ENCODE assay signal across 17 cellular contexts in genomic region chr16:1597154-1597553, GRCh38. TPM values are rescaled to one million over a fixed set of nuclear protein-coding genes. Genes with fewer than 3 reads are reported as not detected.
DNase-seq lines count a peak whose midpoint lies in the region; ATAC-seq, FAIRE-seq and TF ChIP-seq lines count a peak whose summit lies in the region.
"Had no signal": no experiment of that assay in that cellular context is flagged by ENCODE, and none has a peak within 500 bp of the region (broad histone marks: within the 10 kb centered on the region; RNA-seq: fewer than 3 reads in every experiment).

No MANE protein-coding gene starts in this region.

- peak overlapping the region; percentile 35 for H3K23ac ChIP-seq in neuronal stem cell (ENCODE audit: low read depth, low read length, poor library complexity)

- H3K27me3 ChIP-seq in Panc1 (ENCODE audit: control insufficient read depth, insufficient read depth, low read length) (no peaks in the 10 kb centered on the region), HepG2 (ENCODE audit: control insufficient read depth in 1 of 2, insufficient read depth in 2 of 2, low read length in 2 of 2) (no peaks in the 10 kb centered on the region; a peak in 1 of 5 replicates), neuronal stem cell (ENCODE audit: control insufficient read depth in 3 of 3, insufficient read depth in 3 of 3, low read depth in 1 of 3, low read length in 3 of 3) (no peaks in the 10 kb centered on the region), uterus (no peaks in the 10 kb centered on the region)
- H3K27me3 ChIP-seq in CD4-positive, alpha-beta T cell (ENCODE audit: control insufficient read depth, insufficient read depth, low read length), result no peaks in the 10 kb centered on the region

- H3K36me3 ChIP-seq in Panc1 (ENCODE audit: control insufficient read depth, insufficient read depth, low read length), result no peaks in the 10 kb centered on the region
- peaks cover 4 to 11% of the 10 kb centered on the region in 2 experiments; a peak in 2 of 5 replicates for H3K36me3 ChIP-seq in HepG2 (replicated peaks in 1 of 2; ENCODE audit: control insufficient read depth in 1 of 2, insufficient read depth in 2 of 2, low read length in 2 of 2)
- peaks cover 21 to 65% of the 10 kb centered on the region in 2 donors for H3K36me3 ChIP-seq in neuronal stem cell (replicated peaks in 1 of 2; ENCODE audit: control insufficient read depth in 2 of 2, insufficient read depth in 2 of 2, low read length in 2 of 2)
- H3K36me3 ChIP-seq in uterus, result no peaks in the 10 kb centered on the region
- H3K36me3 ChIP-seq: HAP-1 had no signal

- TF ChIP-seq CTCF in Panc1 (IDR thresholded peaks at IDR 0.05) (no peak), HepG2 (CRISPR knock-in tag; IDR thresholded peaks at IDR 0.05) (no peak), uterus (IDR thresholded peaks at IDR 0.05) (no peak)
- TF ChIP-seq CTCF in CD4-positive, alpha-beta T cell (IDR thresholded peaks at IDR 0.05), result no peak

- TF ChIP-seq POLR2A in HepG2 (IDR thresholded peaks at IDR 0.05; ENCODE audit: insufficient read depth in 1 of 2, low read depth in 2 of 2, low read length in 2 of 2) (no peak), uterus (IDR thresholded peaks at IDR 0.05) (no peak)

- no peak overlapping the region for H3K27ac Mint-ChIP-seq in CD4-positive, alpha-beta T cell
- H3K27ac Mint-ChIP-seq: CD4-positive, alpha-beta memory T cell had no signal

- H2AK5ac ChIP-seq in neuronal stem cell (ENCODE audit: low read depth, low read length), result no peak overlapping the region

- H3K9me3 Mint-ChIP-seq in CD4-positive, alpha-beta T cell, result no peaks in the 10 kb centered on the region
- H3K9me3 Mint-ChIP-seq: CD4-positive, alpha-beta memory T cell had no signal

- no peaks in the 10 kb centered on the region for H4K20me1 ChIP-seq in HepG2 (ENCODE audit: insufficient read depth, low read length)

- TF ChIP-seq EP300 in HepG2 (IDR thresholded peaks at IDR 0.05; ENCODE audit: low read depth in 2 of 2, low read length in 2 of 2) (no peak), HepG2 (CRISPR knock-in tag; IDR thresholded peaks at IDR 0.05; ENCODE audit: borderline replicate concordance) (no peak)

- H3K4me3 ChIP-seq in Panc1 (ENCODE audit: low read depth in 2 of 2, low read length in 2 of 2) (no peak overlapping the region), HepG2 (replicated peaks in 1 of 3; ENCODE audit: insufficient read depth in 1 of 3, low read depth in 2 of 3, low read length in 3 of 3) (no peak overlapping the region), neuronal stem cell (ENCODE audit: low read length in 2 of 2) (no peak overlapping the region), uterus (no peak overlapping the region)
- H3K4me3 ChIP-seq: GM12878, GM23248, HAP-1 had no signal

- no peak overlapping the region for H2BK5ac ChIP-seq in neuronal stem cell (ENCODE audit: low read length)

- H3K4me3 Mint-ChIP-seq in CD4-positive, alpha-beta T cell, result no peak overlapping the region
- H3K4me3 Mint-ChIP-seq: CD4-positive, alpha-beta memory T cell had no signal

- no peak overlapping the region for H3K14ac ChIP-seq in neuronal stem cell (ENCODE audit: low read length)

- H2BK12ac ChIP-seq in neuronal stem cell (ENCODE audit: low read length), result no peak overlapping the region

- DNase-seq in Panc1 (ENCODE audit: low read depth, low spot score) (no peak), HepG2 (ENCODE audit: low spot score) (no peak), neuronal stem cell (ENCODE audit: low spot score) (no peak), uterus (no peak), DMS53 (lab: John Stamatoyannopoulos, UW) (no peak), cerebellar nuclear complex (lab: John Stamatoyannopoulos, UW) (no peak)
- DNase-seq in CD4-positive, alpha-beta T cell, result no peak
- DNase-seq: ACHN; CD4-positive, alpha-beta memory T cell; DMS153; DMS79 treated with DMSO at 0.1 percent for 48 hours; GF-D8; GM23248 had no signal

- in situ Hi-C loops in Panc1 (cut with HindIII; ENCODE audit: low pct_unique_long_range_greater_than_20kb, low sequenced_read_pairs), result no loop called here
- in situ Hi-C loops in HepG2 (cut with HindIII; ENCODE audit: extremely low pct_ligation_motif_present, low pct_unique_long_range_greater_than_20kb), result no loop called here

- no peaks in the 10 kb centered on the region for H3K4me1 ChIP-seq in Panc1 (ENCODE audit: control insufficient read depth, insufficient read depth, low read length)
- peaks cover 23% of the 10 kb centered on the region for H3K4me1 ChIP-seq in HepG2 (ENCODE audit: insufficient read depth, low read length)
- no peaks in the 10 kb centered on the region for H3K4me1 ChIP-seq in neuronal stem cell (ENCODE audit: control insufficient read depth in 2 of 2, insufficient read depth in 1 of 2, low read depth in 1 of 2, low read length in 2 of 2)
- H3K4me1 ChIP-seq in uterus, result no peaks in the 10 kb centered on the region
- H3K4me1 ChIP-seq: HAP-1 had no signal

- BruUV-seq in Panc1 (replicated peaks; lab: Mats Ljungman, UMichigan) (no TSS peak), HepG2 (replicated peaks; lab: Mats Ljungman, UMichigan) (no TSS peak)

- H3K27me3 Mint-ChIP-seq in CD4-positive, alpha-beta T cell, result no peaks in the 10 kb centered on the region
- H3K27me3 Mint-ChIP-seq: CD4-positive, alpha-beta memory T cell had no signal

- H2AFZ ChIP-seq in HepG2 (ENCODE audit: low read length), result no peak overlapping the region
- H2AFZ ChIP-seq in neuronal stem cell (ENCODE audit: low read length), result no peak overlapping the region
- H2AFZ ChIP-seq: GM23248 had no signal

- H2BK120ac ChIP-seq in neuronal stem cell (ENCODE audit: low read depth, low read length), result no peak overlapping the region

- H3K18ac ChIP-seq in neuronal stem cell (ENCODE audit: low read length), result no peak overlapping the region

- no peak for FAIRE-seq in HepG2 (lab: Jason Lieb, UNC)
- FAIRE-seq: GM12878, GM19239 had no signal

- POLR2A ChIA-PET in Panc1 (lab: Charles Lee), result no interaction called here
- POLR2A ChIA-PET in HepG2 (lab: Yijun Ruan, JAX), result no interaction called here
- POLR2A ChIA-PET in CD4-positive, alpha-beta T cell (lab: Charles Lee), result no interaction called here

- no peak for TF ChIP-seq RAD21 in HepG2 (CRISPR knock-in tag; IDR thresholded peaks at IDR 0.05)

- no peak overlapping the region for H2BK15ac ChIP-seq in neuronal stem cell (ENCODE audit: low read length)

- peaks cover 5% of the 10 kb centered on the region for H3K79me1 ChIP-seq in neuronal stem cell (ENCODE audit: low read depth, low read length)

- H3K4ac ChIP-seq in neuronal stem cell (ENCODE audit: low read length), result no peak overlapping the region

- no peak overlapping the region for H3K4me2 ChIP-seq in HepG2 (ENCODE audit: low read depth, low read length)
- no peak overlapping the region for H3K4me2 ChIP-seq in neuronal stem cell (ENCODE audit: insufficient read depth, low read length, poor library complexity, severe bottlenecking)

- no peak overlapping the region for H4K91ac ChIP-seq in neuronal stem cell (ENCODE audit: low read depth, low read length, poor library complexity)

- ATAC-seq in Panc1, result 0 out of 2 replicates have a peak, but pooled peaks have one; percentile 53
- ATAC-seq in HepG2, result peak; percentile 83
- ATAC-seq in CD4-positive, alpha-beta T cell (ENCODE audit: poor library complexity), result no peak
- ATAC-seq: GM12878 had no signal

- H3K9me3 ChIP-seq in Panc1 (ENCODE audit: control insufficient read depth, insufficient read depth, low read depth, low read length) (no peaks in the 10 kb centered on the region), HepG2 (ENCODE audit: low read length) (no peaks in the 10 kb centered on the region), neuronal stem cell (replicated peaks in 1 of 2; ENCODE audit: control insufficient read depth in 2 of 2, insufficient read depth in 1 of 2, low read depth in 1 of 2, low read length in 2 of 2) (peaks cover 0 to 6% of the 10 kb centered on the region in 2 donors), uterus (no peaks in the 10 kb centered on the region)
- no peaks in the 10 kb centered on the region for H3K9me3 ChIP-seq in CD4-positive, alpha-beta T cell (ENCODE audit: control insufficient read depth, low read length)
- H3K9me3 ChIP-seq: HAP-1 had no signal

- intact Hi-C loops in Panc1 (cut with micrococcal nuclease; ENCODE audit: unreplicated experiment), result no loop called here
- intact Hi-C loops in HepG2 (cut with micrococcal nuclease; ENCODE audit: unreplicated experiment), result no loop called here
- intact Hi-C loops in CD4-positive, alpha-beta T cell (cut with DNase I, micrococcal nuclease), result no loop called here
- intact Hi-C loops in uterus (cut with DNase I; ENCODE audit: low total_unique reads), result no loop called here

- no peaks in the 10 kb centered on the region for H3K4me1 Mint-ChIP-seq in CD4-positive, alpha-beta T cell (ENCODE audit: low read depth)
- H3K4me1 Mint-ChIP-seq: CD4-positive, alpha-beta memory T cell had no signal

- H4K8ac ChIP-seq in neuronal stem cell (ENCODE audit: low read depth, low read length), result no peak overlapping the region

- CTCF ChIA-PET in Panc1 (lab: Charles Lee), result no interaction called here
- CTCF ChIA-PET in HepG2 (lab: Yijun Ruan, JAX; ENCODE audit: low intra/inter-chr PET ratio, low total read pairs), result no interaction called here
- CTCF ChIA-PET in CD4-positive, alpha-beta T cell (lab: Charles Lee), result no interaction called here

- H3K27ac ChIP-seq in Panc1 (ENCODE audit: low read length), result no peak overlapping the region
- no peak overlapping the region for H3K27ac ChIP-seq in HepG2 (ENCODE audit: extremely low read length, insufficient read depth, low read length)
- H3K27ac ChIP-seq in neuronal stem cell (replicated peaks; ENCODE audit: low read length), result no peak overlapping the region
- no peak overlapping the region for H3K27ac ChIP-seq in CD4-positive, alpha-beta T cell (ENCODE audit: low read depth, low read length)
- no peak overlapping the region for H3K27ac ChIP-seq in uterus
- H3K27ac ChIP-seq: C4-2B, GM23248 had no signal

- no peaks in the 10 kb centered on the region for H3K79me2 ChIP-seq in HepG2 (ENCODE audit: insufficient read depth, low read length)

- H3K9ac ChIP-seq in HepG2 (ENCODE audit: insufficient read depth, low read depth, low read length) (no peak overlapping the region), neuronal stem cell (ENCODE audit: low read depth, low read length, poor library complexity) (no peak overlapping the region)
- H3K9ac ChIP-seq: GM23248 had no signal

- no peaks in the 10 kb centered on the region for H3K36me3 Mint-ChIP-seq in CD4-positive, alpha-beta T cell (ENCODE audit: low read depth)

- 65% methylated on average over 8 of the region's 13 CpGs for WGBS in HepG2 (ENCODE audit: low lambda C conversion rate)
- WGBS in neuronal stem cell (ENCODE audit: extremely low coverage in 2 of 2, insufficient read length in 2 of 2, insufficient replicate concordance in 1 of 2), 2 donors, result no CpG with 5 or more reads among the region's 13 CpGs

RNA-seq across cellular contexts. Expression of gene IFT140, which starts 14.7 kb away (rescaled TPM):
- total RNA-seq in Panc1 (2021; ENCODE audit: unreplicated experiment) (25.5 TPM), HepG2 (2016; rRNA removed; fragmentation: Illumina TruSeq; extraction: Trizol) (7.8 and 9.5 TPM in 2 replicates), uterus (10 to 100 TPM in 3 of 4 donors, 1 to 10 TPM in 1; 6.2 to 68.2 (median 34.1) TPM)
- 29.3 TPM for polyA plus RNA-seq in Panc1 (2012; ENCODE audit: insufficient read length)
- 2.3 and 2.6 TPM in 2 replicates for total RNA-seq in HepG2 (2016; cell fraction: cytosol; rRNA removed; fragmentation: Illumina TruSeq; extraction: Trizol; ENCODE audit: low read depth)
- total RNA-seq in HepG2 (2016; cell fraction: insoluble cytoplasmic fraction; rRNA removed; fragmentation: Illumina TruSeq; extraction: Trizol), result 7.1 and 10.5 TPM in 2 replicates
- total RNA-seq in HepG2 (2016; cell fraction: membrane; rRNA removed; fragmentation: Illumina TruSeq; extraction: Trizol), result 3.8 TPM in 2 replicates
- total RNA-seq in HepG2 (2016; cell fraction: nucleus; rRNA removed; fragmentation: Illumina TruSeq; extraction: Trizol), result 11.8 and 12.8 TPM in 2 replicates
- 5.8 and 7.0 TPM in 2 replicates for polyA plus RNA-seq in HepG2 (2011; rRNA removed)
- 2.9 and 4.1 TPM in 2 replicates for polyA plus RNA-seq in HepG2 (2011; cell fraction: cytosol; rRNA removed)
- 37.4 and 49.4 TPM in 2 replicates for polyA plus RNA-seq in HepG2 (2011; cell fraction: nucleus; rRNA removed)
- 6.3 and 6.8 TPM in 2 replicates for polyA plus RNA-seq in HepG2 (2012)
- 0.67 and 0.86 TPM in 2 replicates for polyA plus RNA-seq in HepG2 (2016; cell fraction: cytosol; fragmentation: Illumina TruSeq; extraction: Trizol; ENCODE audit: low read depth)
- polyA plus RNA-seq in HepG2 (2016; cell fraction: insoluble cytoplasmic fraction; fragmentation: Illumina TruSeq; extraction: Trizol; ENCODE audit: low read depth), result 3.7 and 5.8 TPM in 2 replicates
- 1.1 and 1.2 TPM in 2 replicates for polyA plus RNA-seq in HepG2 (2016; cell fraction: membrane; fragmentation: Illumina TruSeq; extraction: Trizol; ENCODE audit: low read depth)
- polyA plus RNA-seq in HepG2 (2016; cell fraction: nucleus; fragmentation: Illumina TruSeq; extraction: Trizol; ENCODE audit: insufficient read depth, low read depth), result 22.2 TPM in 2 replicates
- polyA minus RNA-seq in HepG2 (2011; rRNA and poly(A)+ RNA removed; ENCODE audit: low replicate concordance), result 16.9 and 18.0 TPM in 2 replicates
- 3.3 and 3.7 TPM in 2 replicates for polyA minus RNA-seq in HepG2 (2011; cell fraction: cytosol; rRNA and poly(A)+ RNA removed)
- polyA minus RNA-seq in HepG2 (2011; cell fraction: nucleus; rRNA and poly(A)+ RNA removed), result 21.0 and 26.9 TPM in 2 replicates
- 29.1 TPM for polyA plus RNA-seq in neuronal stem cell (2013, experiment 1 of 2)
- polyA plus RNA-seq in neuronal stem cell (2013, experiment 2 of 2), result 29.5 TPM
- total RNA-seq in CD4-positive, alpha-beta T cell, result 1 to 10 TPM; 4.3 to 5.6 TPM

RNA-seq across cellular contexts. Expression of gene CRAMP1, which starts 15.0 kb away (rescaled TPM):
- total RNA-seq in Panc1 (2021; ENCODE audit: unreplicated experiment) (28.8 TPM), HepG2 (2016; rRNA removed; fragmentation: Illumina TruSeq; extraction: Trizol) (6.6 and 6.8 TPM in 2 replicates), uterus (10 to 100 TPM in 2 of 4 donors, 1 to 10 TPM in 2; 2.6 to 25.5 (median 8.6) TPM)
- polyA plus RNA-seq in Panc1 (2012; ENCODE audit: insufficient read length), result 15.8 TPM
- total RNA-seq in HepG2 (2016; cell fraction: cytosol; rRNA removed; fragmentation: Illumina TruSeq; extraction: Trizol; ENCODE audit: low read depth), result 4.6 and 4.8 TPM in 2 replicates
- 4.8 and 6.7 TPM in 2 replicates for total RNA-seq in HepG2 (2016; cell fraction: insoluble cytoplasmic fraction; rRNA removed; fragmentation: Illumina TruSeq; extraction: Trizol)
- 3.4 and 4.3 TPM in 2 replicates for total RNA-seq in HepG2 (2016; cell fraction: membrane; rRNA removed; fragmentation: Illumina TruSeq; extraction: Trizol)
- 8.4 and 8.5 TPM in 2 replicates for total RNA-seq in HepG2 (2016; cell fraction: nucleus; rRNA removed; fragmentation: Illumina TruSeq; extraction: Trizol)
- polyA plus RNA-seq in HepG2 (2011; rRNA removed), result 9.7 and 13.0 TPM in 2 replicates
- polyA plus RNA-seq in HepG2 (2011; cell fraction: cytosol; rRNA removed), result 5.7 and 6.6 TPM in 2 replicates
- 25.2 and 30.8 TPM in 2 replicates for polyA plus RNA-seq in HepG2 (2011; cell fraction: nucleus; rRNA removed)
- polyA plus RNA-seq in HepG2 (2012), result 6.5 and 9.3 TPM in 2 replicates
- 0.15 and 0.21 TPM in 2 replicates for polyA plus RNA-seq in HepG2 (2016; cell fraction: cytosol; fragmentation: Illumina TruSeq; extraction: Trizol; ENCODE audit: low read depth)
- polyA plus RNA-seq in HepG2 (2016; cell fraction: insoluble cytoplasmic fraction; fragmentation: Illumina TruSeq; extraction: Trizol; ENCODE audit: low read depth), result 3.6 and 5.5 TPM in 2 replicates
- polyA plus RNA-seq in HepG2 (2016; cell fraction: membrane; fragmentation: Illumina TruSeq; extraction: Trizol; ENCODE audit: low read depth), result 0.46 and 0.65 TPM in 2 replicates
- polyA plus RNA-seq in HepG2 (2016; cell fraction: nucleus; fragmentation: Illumina TruSeq; extraction: Trizol; ENCODE audit: insufficient read depth, low read depth), result 24.3 and 25.2 TPM in 2 replicates
- 18.6 and 18.8 TPM in 2 replicates for polyA minus RNA-seq in HepG2 (2011; rRNA and poly(A)+ RNA removed; ENCODE audit: low replicate concordance)
- 7.2 and 8.2 TPM in 2 replicates for polyA minus RNA-seq in HepG2 (2011; cell fraction: cytosol; rRNA and poly(A)+ RNA removed)
- 9.7 and 13.7 TPM in 2 replicates for polyA minus RNA-seq in HepG2 (2011; cell fraction: nucleus; rRNA and poly(A)+ RNA removed)
- polyA plus RNA-seq in neuronal stem cell (2013, experiment 1 of 2), result 11.9 TPM
- 12.3 TPM for polyA plus RNA-seq in neuronal stem cell (2013, experiment 2 of 2)
- 10 to 100 TPM; 14.1 to 15.2 TPM for total RNA-seq in CD4-positive, alpha-beta T cell
